In genomic region chr1:31788138-31788824, GRCh38 we compare ENCODE assay signal across 8 cellular contexts. TPM values are rescaled to one million over a fixed set of nuclear protein-coding genes. Genes with fewer than 3 reads are reported as not detected.
DNase-seq lines count a peak whose midpoint lies in the region; ATAC-seq and TF ChIP-seq lines count a peak whose summit lies in the region.

No MANE protein-coding gene starts in this region.

- no peaks in the 10 kb centered on the region for H3K9me3 Mint-ChIP-seq in activated CD8-positive, alpha-beta T cell treated with anti-CD3 and anti-CD28 coated beads for 36 hours

- peak overlapping the region; percentile 81 for H3K27ac Mint-ChIP-seq in activated CD8-positive, alpha-beta T cell treated with anti-CD3 and anti-CD28 coated beads for 36 hours

- H3K27ac ChIP-seq in AG04450 (ENCODE audit: low read depth, low read length) = peak overlapping the region; percentile 81
- H3K27ac ChIP-seq in ectodermal cell (ENCODE audit: insufficient read depth, low read depth, low read length, poor library complexity, severe bottlenecking) = peak overlapping the region; percentile 84
- H3K27ac ChIP-seq in lung (ENCODE audit: low read depth in 1 of 2, low read length in 1 of 2) = peak overlapping the region; percentile 47 to 78

- 6% methylated on average over 39 of the region's 39 CpGs for WGBS in ectodermal cell, 2 experiments
- 3% methylated on average over 38 to 39 of the region's 39 CpGs for WGBS in lung, 2 donors

- H3K4me1 ChIP-seq in ectodermal cell (ENCODE audit: control insufficient read depth, insufficient read depth, low read length) = peaks cover 11% of the 10 kb centered on the region
- no peaks in the 10 kb centered on the region for H3K4me1 ChIP-seq in lung (ENCODE audit: control insufficient read depth in 2 of 2, insufficient read depth in 2 of 2, low read length in 2 of 2)

- H3K9me3 ChIP-seq in AG04450 (ENCODE audit: control insufficient read depth, insufficient read depth, low read length) (no peaks in the 10 kb centered on the region), ectodermal cell (ENCODE audit: control insufficient read depth, low read length) (no peaks in the 10 kb centered on the region), lung (ENCODE audit: control insufficient read depth in 2 of 2, insufficient read depth in 1 of 2, low read length in 1 of 2) (no peaks in the 10 kb centered on the region)

- peak overlapping the region; percentile 78 for H3K4me3 Mint-ChIP-seq in activated CD8-positive, alpha-beta T cell treated with anti-CD3 and anti-CD28 coated beads for 36 hours

- no peaks in the 10 kb centered on the region for H3K27me3 ChIP-seq in AG04450 (ENCODE audit: control insufficient read depth, insufficient read depth, low read length)
- H3K27me3 ChIP-seq in ectodermal cell (ENCODE audit: control insufficient read depth, insufficient read depth, low read length, poor library complexity, severe bottlenecking) = no peaks in the 10 kb centered on the region
- no peaks in the 10 kb centered on the region for H3K27me3 ChIP-seq in lung (ENCODE audit: control insufficient read depth, insufficient read depth)

- POLR2A ChIA-PET in AG04450 (lab: Yijun Ruan, JAX) = interaction anchor here (0.7 to 2.0 kb wide), 12 partner anchors 10 to 239 kb away, joined by 3 to 14 read pairs (median 4); partner anchors contain the start of genes ADGRB2 and COL16A1
- POLR2A ChIA-PET in activated CD8-positive, alpha-beta T cell treated with anti-CD3 and anti-CD28 coated beads for 36 hours (lab: Charles Lee) = interaction anchor here (0.6 to 3.2 kb wide), 7 partner anchors 11 to 228 kb away, joined by 3 to 17 read pairs (median 4); no protein-coding TSS in a partner anchor

- ATAC-seq in GM18909 (IDR thresholded peaks at IDR 0.05; ENCODE audit: poor library complexity, unreplicated experiment) (peak; percentile 73), HG03196 (IDR thresholded peaks at IDR 0.05; ENCODE audit: unreplicated experiment) (peak; percentile 48), lung (ENCODE audit: insufficient read depth, low FRiP score) (peak; percentile 84)
- peak; percentile 77 for ATAC-seq in activated CD8-positive, alpha-beta T cell treated with anti-CD3 and anti-CD28 coated beads for 36 hours

- intact Hi-C loops in activated CD8-positive, alpha-beta T cell treated with anti-CD3 and anti-CD28 coated beads for 36 hours (cut with micrococcal nuclease) = loop anchor here (2.0 to 10.0 kb wide), 3 partner anchors 23 to 226 kb away; partner anchors contain the start of gene ADGRB2

- DNase-seq in AG04450 (ENCODE audit: low read depth, low spot score) (peak; percentile 76), NCI-H82 (lab: John Stamatoyannopoulos, UW) (peak; percentile 94), lung (ENCODE audit: low spot score) (peak; percentile 93)
- DNase-seq in activated CD8-positive, alpha-beta T cell treated with anti-CD3 and anti-CD28 coated beads for 36 hours = peak; percentile 95
- peak; percentile 62 to 81 (median 66) for DNase-seq in stimulated activated CD4-positive, alpha-beta T cell treated with anti-CD3 and anti-CD28 coated beads, TNF-alpha, amount 100 ng/mL, for 1 hour (ENCODE audit: low read depth in 3 of 3, low spot score in 1 of 3)

- no peaks in the 10 kb centered on the region for H3K36me3 Mint-ChIP-seq in activated CD8-positive, alpha-beta T cell treated with anti-CD3 and anti-CD28 coated beads for 36 hours (ENCODE audit: low read depth)

- CTCF ChIA-PET in AG04450 (lab: Charles Lee) = interaction anchor here (0.5 to 4.6 kb wide), 29 partner anchors 9 to 374 kb away, joined by 3 to 52 read pairs (median 4); no protein-coding TSS in a partner anchor
- CTCF ChIA-PET in activated CD8-positive, alpha-beta T cell treated with anti-CD3 and anti-CD28 coated beads for 36 hours (lab: Charles Lee) = interaction anchor here (0.8 to 5.0 kb wide), 40 partner anchors 9 to 412 kb away, joined by 3 to 129 read pairs (median 6); partner anchors contain the start of genes ADGRB2, CCDC28B, PEF1 and SPOCD1

- no peaks in the 10 kb centered on the region for H3K27me3 Mint-ChIP-seq in activated CD8-positive, alpha-beta T cell treated with anti-CD3 and anti-CD28 coated beads for 36 hours

- peaks cover 5% of the 10 kb centered on the region for H3K4me1 Mint-ChIP-seq in activated CD8-positive, alpha-beta T cell treated with anti-CD3 and anti-CD28 coated beads for 36 hours (ENCODE audit: low read depth)

- TF ChIP-seq CTCF in AG04450 (IDR thresholded peaks at IDR 0.05; ENCODE audit: low read depth, low read length) = no peak
- TF ChIP-seq CTCF in activated CD8-positive, alpha-beta T cell treated with anti-CD3 and anti-CD28 coated beads for 36 hours (IDR thresholded peaks at IDR 0.05) = no peak
- TF ChIP-seq CTCF in lung (IDR thresholded peaks at IDR 0.05; ENCODE audit: control extremely low read depth, extremely low read depth) = no peak

- H3K36me3 ChIP-seq in ectodermal cell (ENCODE audit: control insufficient read depth, insufficient read depth, low read length) = no peaks in the 10 kb centered on the region
- no peaks in the 10 kb centered on the region for H3K36me3 ChIP-seq in lung (ENCODE audit: control insufficient read depth in 2 of 2, insufficient read depth in 2 of 2, low read length in 2 of 2)

- H3K4me3 ChIP-seq in AG04450 (ENCODE audit: low read depth, low read length) (peak overlapping the region; percentile 87), ectodermal cell (ENCODE audit: insufficient read depth, low read depth, low read length) (peak overlapping the region; percentile 83), lung (peak overlapping the region; percentile 2)

RNA-seq across cellular contexts. Expression of gene ADGRB2, which starts 24.1 kb away (rescaled TPM):
- polyA plus RNA-seq in AG04450 (2011; rRNA removed) (5.4 and 7.2 TPM in 2 replicates), lung (under 1 TPM; 0.44 to 0.89 TPM)
- 6.6 and 7.8 TPM in 2 replicates for polyA minus RNA-seq in AG04450 (2011; rRNA and poly(A)+ RNA removed)
- under 1 TPM; 0.54 to 0.56 TPM for total RNA-seq in activated CD8-positive, alpha-beta T cell treated with anti-CD3 and anti-CD28 coated beads for 36 hours
- 19.7 TPM for polyA plus RNA-seq in ectodermal cell (2013, experiment 1 of 4)
- 23.9 TPM for polyA plus RNA-seq in ectodermal cell (2013, experiment 2 of 4)
- polyA plus RNA-seq in ectodermal cell (2013, experiment 3 of 4) = 20.4 TPM
- polyA plus RNA-seq in ectodermal cell (2013, experiment 4 of 4) = 24.6 TPM
- 1 to 10 TPM; 1.8 to 7.6 TPM for total RNA-seq in lung

RNA-seq across cellular contexts. Expression of gene SPOCD1, which starts 27.5 kb away (rescaled TPM):
- polyA plus RNA-seq in AG04450 (2011; rRNA removed) (78.8 and 98.5 TPM in 2 replicates), lung (10 to 100 TPM in 1 of 2 donors, 1 to 10 TPM in 1; 6.0 to 10.7 TPM)
- 62.9 and 89.1 TPM in 2 replicates for polyA minus RNA-seq in AG04450 (2011; rRNA and poly(A)+ RNA removed)
- total RNA-seq in activated CD8-positive, alpha-beta T cell treated with anti-CD3 and anti-CD28 coated beads for 36 hours = not detected
- polyA plus RNA-seq in ectodermal cell (2013, experiment 1 of 4) = 1.9 TPM
- polyA plus RNA-seq in ectodermal cell (2013, experiment 2 of 4) = 3.5 TPM
- 2.0 TPM for polyA plus RNA-seq in ectodermal cell (2013, experiment 3 of 4)
- polyA plus RNA-seq in ectodermal cell (2013, experiment 4 of 4) = 2.9 TPM
- 10 to 100 TPM in 1 of 2 donors, under 1 TPM in 1; 0.51 to 15.7 TPM for total RNA-seq in lung

Comparison
In these comparisons a context has a peak if more than half of its experiments do, and no peak if none do; other contexts are left out.
1. Peak in every context shown above with its lines: DNase-seq, ATAC-seq, H3K4me3 ChIP-seq and H3K27ac ChIP-seq.
2. H3K4me3 ChIP-seq: peak in every context shown above with its lines; median percentile 87 in AG04450; 83 in ectodermal cell; 2 in lung.